In genomic region chr13:108218044-108218974, GRCh38 we compare ENCODE assay signal across 8 cellular contexts. TPM values are rescaled to one million over a fixed set of nuclear protein-coding genes. Genes with fewer than 3 reads are reported as not detected.
A peak's percentile ranks its signal among the peaks of the same experiment; 100 is the strongest.
DNase-seq lines count a peak whose midpoint lies in the region; ATAC-seq, FAIRE-seq and TF ChIP-seq lines count a peak whose summit lies in the region.

TSS of gene ABHD13 (plus strand) at chr13:108218392. CDS start at chr13:108229219, 10,827 bp downstream.

- no peak for FAIRE-seq in RCC 7860 (lab: Jason Lieb, UNC)

- peak within 1 kb of the TSS; percentile 87 for H3K9ac ChIP-seq in KMS-11
- peak within 1 kb of the TSS; percentile 96 for H3K9ac ChIP-seq in fibroblast of lung (ENCODE audit: insufficient read depth, low read length)

- peaks cover 22% of the 10 kb centered on the region for H3F3A ChIP-seq in DOHH2 (ENCODE audit: control insufficient read depth, insufficient read depth)

- TF ChIP-seq CTCF in DOHH2 (IDR thresholded peaks at IDR 0.05; ENCODE audit: low read depth, low read length, poor library complexity, severe bottlenecking) (peak; percentile 19), KMS-11 (conservative IDR thresholded peaks at IDR 0.05; ENCODE audit: low read depth, low read length) (no peak), fibroblast of lung (conservative IDR thresholded peaks at IDR 0.05 in 1 of 2, IDR thresholded peaks at IDR 0.05 in 1 of 2; ENCODE audit: low read depth in 1 of 2, low read length in 2 of 2) (no peak)

- H3K4me1 Mint-ChIP-seq in activated T-helper 1 cell treated with anti-CD3 and anti-CD28 coated beads, Interleukin-12 subunit alpha, Interleukin-12 subunit beta, Interleukin-2, Interleukin-4 antibody, amounts not matched to agents 30 ng/mL and 10 ng/mL and 1 ng/mL, durations not matched to agents 14 hours and 24 hours and 36 hours (ENCODE audit: low read depth) = peaks cover 44% of the 10 kb centered on the region
- peaks cover 16 to 77% (median 72%) of the 10 kb centered on the region in 7 donors for H3K4me1 Mint-ChIP-seq in naive thymus-derived CD4-positive, alpha-beta T cell
- peaks cover 46% of the 10 kb centered on the region for H3K4me1 Mint-ChIP-seq in stimulated activated memory B cell treated with anti-CD40 and anti-IgM and Interleukin-4, amounts not matched to agents 10 μg/mL and 1 μg/mL and 100 μg/mL, for 72 hours

- H3K9me3 ChIP-seq in DOHH2 (ENCODE audit: control insufficient read depth, insufficient read depth, low read length) = no peaks in the 10 kb centered on the region
- no peaks in the 10 kb centered on the region for H3K9me3 ChIP-seq in fibroblast of lung (ENCODE audit: control insufficient read depth, insufficient read depth, low read depth, low read length)
- no peaks in the 10 kb centered on the region for H3K9me3 ChIP-seq in naive thymus-derived CD4-positive, alpha-beta T cell (ENCODE audit: control insufficient read depth in 2 of 3, low read length in 3 of 3)

- H3K4me2 ChIP-seq in DOHH2 (ENCODE audit: low read length) (peak within 1 kb of the TSS; percentile 91), KMS-11 (peak within 1 kb of the TSS; percentile 78), fibroblast of lung (ENCODE audit: extremely low read depth, insufficient read depth, low read length) (peak within 1 kb of the TSS; percentile 95)

- DNase-seq in RCC 7860 (ENCODE audit: low spot score) (peak; percentile 79), fibroblast of lung (ENCODE audit: low read depth in 2 of 2) (peak; percentile 85 to 92)
- DNase-seq in activated T-helper 1 cell treated with anti-CD3 and anti-CD28 coated beads, Interleukin-12 subunit alpha, Interleukin-12 subunit beta, Interleukin-2, Interleukin-4 antibody, amounts not matched to agents 30 ng/mL and 10 ng/mL and 1 ng/mL, durations not matched to agents 14 hours and 24 hours and 36 hours (ENCODE audit: low spot score) = peak; percentile 89
- peak; percentile 88 to 98 (median 93) for DNase-seq in naive thymus-derived CD4-positive, alpha-beta T cell

- no peaks in the 10 kb centered on the region for H3K9me3 Mint-ChIP-seq in activated T-helper 1 cell treated with anti-CD3 and anti-CD28 coated beads, Interleukin-12 subunit alpha, Interleukin-12 subunit beta, Interleukin-2, Interleukin-4 antibody, amounts not matched to agents 30 ng/mL and 10 ng/mL and 1 ng/mL, durations not matched to agents 14 hours and 24 hours and 36 hours
- H3K9me3 Mint-ChIP-seq in naive thymus-derived CD4-positive, alpha-beta T cell = peaks cover 0 to 15% (median 0%) of the 10 kb centered on the region in 11 donors
- H3K9me3 Mint-ChIP-seq in stimulated activated memory B cell treated with anti-CD40 and anti-IgM and Interleukin-4, amounts not matched to agents 10 μg/mL and 1 μg/mL and 100 μg/mL, for 72 hours = no peaks in the 10 kb centered on the region

- CTCF ChIA-PET in naive thymus-derived CD4-positive, alpha-beta T cell (lab: Charles Lee) = interaction anchor here (0.6 kb wide), 1 partner anchor 45 kb away, joined by 3 read pairs; no protein-coding TSS in a partner anchor

- H3K27ac ChIP-seq in DOHH2 (ENCODE audit: low read depth, low read length) = peak within 1 kb of the TSS; percentile 72
- H3K27ac ChIP-seq in KMS-11 = peak within 1 kb of the TSS; percentile 68
- peak within 1 kb of the TSS; percentile 96 for H3K27ac ChIP-seq in fibroblast of lung (ENCODE audit: insufficient read depth, low read length)
- peak within 1 kb of the TSS; percentile 79 for H3K27ac ChIP-seq in naive thymus-derived CD4-positive, alpha-beta T cell (ENCODE audit: low read depth, low read length)

- POLR2A ChIA-PET in naive thymus-derived CD4-positive, alpha-beta T cell (lab: Charles Lee) = interaction anchor here (0.8 to 2.0 kb wide), 7 partner anchors 14 to 1567 kb away, joined by 3 to 12 read pairs (median 3); partner anchors contain the start of gene TNFSF13B

- H3K9me2 ChIP-seq in DOHH2 (replicated peaks; ENCODE audit: control insufficient read depth, low read length) = no peaks in the 10 kb centered on the region

- no peaks in the 10 kb centered on the region for H3K27me3 ChIP-seq in DOHH2 (ENCODE audit: control insufficient read depth, low read length)
- H3K27me3 ChIP-seq in KMS-11 (ENCODE audit: insufficient read depth, low read depth) = no peaks in the 10 kb centered on the region
- H3K27me3 ChIP-seq in fibroblast of lung (ENCODE audit: control insufficient read depth, insufficient read depth, low read length) = no peaks in the 10 kb centered on the region
- H3K27me3 ChIP-seq in naive thymus-derived CD4-positive, alpha-beta T cell (ENCODE audit: control insufficient read depth in 2 of 2, insufficient read depth in 2 of 2, low read length in 2 of 2) = no peaks in the 10 kb centered on the region

- H3K27me3 Mint-ChIP-seq in activated T-helper 1 cell treated with anti-CD3 and anti-CD28 coated beads, Interleukin-12 subunit alpha, Interleukin-12 subunit beta, Interleukin-2, Interleukin-4 antibody, amounts not matched to agents 30 ng/mL and 10 ng/mL and 1 ng/mL, durations not matched to agents 14 hours and 24 hours and 36 hours (ENCODE audit: insufficient read depth) = peaks cover 2% of the 10 kb centered on the region
- peaks cover 0 to 4% (median 0%) of the 10 kb centered on the region in 5 donors for H3K27me3 Mint-ChIP-seq in naive thymus-derived CD4-positive, alpha-beta T cell
- H3K27me3 Mint-ChIP-seq in stimulated activated memory B cell treated with anti-CD40 and anti-IgM and Interleukin-4, amounts not matched to agents 10 μg/mL and 1 μg/mL and 100 μg/mL, for 72 hours = no peaks in the 10 kb centered on the region

- peaks cover 9% of the 10 kb centered on the region for H3K36me3 Mint-ChIP-seq in activated T-helper 1 cell treated with anti-CD3 and anti-CD28 coated beads, Interleukin-12 subunit alpha, Interleukin-12 subunit beta, Interleukin-2, Interleukin-4 antibody, amounts not matched to agents 30 ng/mL and 10 ng/mL and 1 ng/mL, durations not matched to agents 14 hours and 24 hours and 36 hours (ENCODE audit: low read depth)
- H3K36me3 Mint-ChIP-seq in naive thymus-derived CD4-positive, alpha-beta T cell = peaks cover 0 to 6% (median 0%) of the 10 kb centered on the region in 5 donors
- H3K36me3 Mint-ChIP-seq in stimulated activated memory B cell treated with anti-CD40 and anti-IgM and Interleukin-4, amounts not matched to agents 10 μg/mL and 1 μg/mL and 100 μg/mL, for 72 hours = no peaks in the 10 kb centered on the region

- intact Hi-C loops in activated T-helper 1 cell treated with anti-CD3 and anti-CD28 coated beads, Interleukin-12 subunit alpha, Interleukin-12 subunit beta, Interleukin-2, Interleukin-4 antibody, amounts not matched to agents 30 ng/mL and 10 ng/mL and 1 ng/mL, durations not matched to agents 14 hours and 24 hours and 36 hours (cut with micrococcal nuclease) = loop anchor here (1.0 to 5.0 kb wide), 4 partner anchors 51 to 1919 kb away; partner anchors contain the start of genes IRS2 and TNFSF13B
- intact Hi-C loops in naive thymus-derived CD4-positive, alpha-beta T cell (cut with micrococcal nuclease) = loop anchor here (1.0 to 10.0 kb wide), 8 partner anchors 9 to 1684 kb away; partner anchors contain the start of genes ARGLU1 (in 1 of the 2), EFNB2 (in 1 of the 2), IRS2 (in 1 of the 2) and TNFSF13B (in 1 of the 2)

- H3K4me3 ChIP-seq in DOHH2 (ENCODE audit: low read length) (peak within 1 kb of the TSS; percentile 97), KMS-11 (IDR thresholded peaks at IDR 0.05; ENCODE audit: insufficient read depth, low read depth, low read length) (no peak within 1 kb of the TSS), fibroblast of lung (replicated peaks in 1 of 4; ENCODE audit: control extremely low read depth in 1 of 4, insufficient read depth in 1 of 4, low read depth in 3 of 4, low read length in 4 of 4) (peak within 1 kb of the TSS; percentile 70 to 90 (median 86))
- peak within 1 kb of the TSS; percentile 98 for H3K4me3 ChIP-seq in naive thymus-derived CD4-positive, alpha-beta T cell (ENCODE audit: low read length)

- ATAC-seq in GM21786 (IDR thresholded peaks at IDR 0.05; ENCODE audit: unreplicated experiment) = peak; percentile 70
- ATAC-seq in naive thymus-derived CD4-positive, alpha-beta T cell = peak; percentile 81
- peak; percentile 90 for ATAC-seq in stimulated activated memory B cell treated with anti-CD40 and anti-IgM and Interleukin-4, amounts not matched to agents 10 μg/mL and 1 μg/mL and 100 μg/mL, for 72 hours

- H3K79me2 ChIP-seq in DOHH2 (ENCODE audit: control insufficient read depth, low read length) = peaks cover 75% of the 10 kb centered on the region
- H3K79me2 ChIP-seq in KMS-11 (ENCODE audit: insufficient read depth, low read depth) = peaks cover 27% of the 10 kb centered on the region; the same call in 1 of the 2 replicates
- H3K79me2 ChIP-seq in fibroblast of lung (ENCODE audit: control insufficient read depth, insufficient read depth, low read length) = peaks cover 41% of the 10 kb centered on the region

- peaks cover 50% of the 10 kb centered on the region for H3K4me1 ChIP-seq in DOHH2 (ENCODE audit: control insufficient read depth, low read length)
- H3K4me1 ChIP-seq in KMS-11 (ENCODE audit: low read depth, poor library complexity, severe bottlenecking) = peaks cover 16% of the 10 kb centered on the region
- H3K4me1 ChIP-seq in fibroblast of lung (ENCODE audit: control insufficient read depth, extremely low read depth, insufficient read depth, low read length) = peaks cover 2% of the 10 kb centered on the region
- H3K4me1 ChIP-seq in naive thymus-derived CD4-positive, alpha-beta T cell (ENCODE audit: control insufficient read depth in 2 of 2, insufficient read depth in 2 of 2, low read length in 2 of 2) = peaks cover 34 to 50% of the 10 kb centered on the region in 2 donors

- H3K36me3 ChIP-seq in DOHH2 (ENCODE audit: control insufficient read depth, low read length) (peaks cover 7% of the 10 kb centered on the region), KMS-11 (ENCODE audit: insufficient read depth) (no peaks in the 10 kb centered on the region), fibroblast of lung (ENCODE audit: control insufficient read depth, insufficient read depth, low read length) (no peaks in the 10 kb centered on the region)
- H3K36me3 ChIP-seq in naive thymus-derived CD4-positive, alpha-beta T cell (ENCODE audit: control insufficient read depth in 2 of 3, insufficient read depth in 3 of 3, low read length in 3 of 3) = peaks cover 0 to 8% (median 0%) of the 10 kb centered on the region in 3 experiments

- peak within 1 kb of the TSS; percentile 94 for H3K27ac Mint-ChIP-seq in activated T-helper 1 cell treated with anti-CD3 and anti-CD28 coated beads, Interleukin-12 subunit alpha, Interleukin-12 subunit beta, Interleukin-2, Interleukin-4 antibody, amounts not matched to agents 30 ng/mL and 10 ng/mL and 1 ng/mL, durations not matched to agents 14 hours and 24 hours and 36 hours
- H3K27ac Mint-ChIP-seq in naive thymus-derived CD4-positive, alpha-beta T cell = peak within 1 kb of the TSS; percentile 95 to 98 (median 96)
- peak within 1 kb of the TSS; percentile 97 for H3K27ac Mint-ChIP-seq in stimulated activated memory B cell treated with anti-CD40 and anti-IgM and Interleukin-4, amounts not matched to agents 10 μg/mL and 1 μg/mL and 100 μg/mL, for 72 hours

- peak within 1 kb of the TSS; percentile 95 for H3K4me3 Mint-ChIP-seq in activated T-helper 1 cell treated with anti-CD3 and anti-CD28 coated beads, Interleukin-12 subunit alpha, Interleukin-12 subunit beta, Interleukin-2, Interleukin-4 antibody, amounts not matched to agents 30 ng/mL and 10 ng/mL and 1 ng/mL, durations not matched to agents 14 hours and 24 hours and 36 hours
- peak within 1 kb of the TSS; percentile 92 to 98 (median 96) for H3K4me3 Mint-ChIP-seq in naive thymus-derived CD4-positive, alpha-beta T cell
- H3K4me3 Mint-ChIP-seq in stimulated activated memory B cell treated with anti-CD40 and anti-IgM and Interleukin-4, amounts not matched to agents 10 μg/mL and 1 μg/mL and 100 μg/mL, for 72 hours = peak within 1 kb of the TSS; percentile 94

- H2AFZ ChIP-seq in KMS-11 (ENCODE audit: low read depth) = peak within 1 kb of the TSS; percentile 66
- H2AFZ ChIP-seq in fibroblast of lung (ENCODE audit: low read length) = peak within 1 kb of the TSS; percentile 99

- H4K20me1 ChIP-seq in DOHH2 (ENCODE audit: control insufficient read depth, insufficient read depth, low read depth, low read length) = peaks cover 12% of the 10 kb centered on the region
- H4K20me1 ChIP-seq in KMS-11 (ENCODE audit: insufficient read depth) = no peaks in the 10 kb centered on the region
- no peaks in the 10 kb centered on the region for H4K20me1 ChIP-seq in fibroblast of lung (ENCODE audit: control insufficient read depth, extremely low read depth, insufficient read depth, low read length)

RNA-seq across cellular contexts. Expression of gene ABHD13, which starts in this region (rescaled TPM):
- 8.0 and 8.5 TPM in 2 replicates for total RNA-seq in activated T-helper 1 cell treated with anti-CD3 and anti-CD28 coated beads, Interleukin-12 subunit alpha, Interleukin-12 subunit beta, Interleukin-2, Interleukin-4 antibody, amounts not matched to agents 30 ng/mL and 10 ng/mL and 1 ng/mL, durations not matched to agents 14 hours and 24 hours and 36 hours
- 7.1 and 7.7 TPM in 2 replicates for total RNA-seq in fibroblast of lung
- polyA plus RNA-seq in fibroblast of lung = 7.2 and 9.7 TPM in 2 replicates
- polyA plus RNA-seq in fibroblast of lung (2012) = 4.5 and 5.8 TPM in 2 replicates
- polyA minus RNA-seq in fibroblast of lung (ENCODE audit: low replicate concordance) = 0.12 and 0.19 TPM in 2 replicates
- total RNA-seq in naive thymus-derived CD4-positive, alpha-beta T cell = 10 to 100 TPM; 10.3 to 19.8 (median 12.7) TPM
- polyA plus RNA-seq in naive thymus-derived CD4-positive, alpha-beta T cell = 1 to 10 TPM; 7.9 to 8.2 TPM
